Comparison of ENCODE assay signal across 20 cellular contexts in genomic region chr10:71084818-71085126, GRCh38.
DNase-seq lines count a peak whose midpoint lies in the region; ATAC-seq and TF ChIP-seq lines count a peak whose summit lies in the region.
"Had no signal": no experiment of that assay in that cellular context is flagged by ENCODE, and none has a peak within 500 bp of the region (broad histone marks: within the 10 kb centered on the region; RNA-seq: fewer than 3 reads in every experiment).

No MANE protein-coding gene starts in this region.

- H3K27me3 ChIP-seq in osteoblast (ENCODE audit: insufficient read depth, low read length) = peaks cover 14% of the 10 kb centered on the region
- H3K27me3 ChIP-seq in CD8-positive, alpha-beta memory T cell (ENCODE audit: insufficient read depth, low read length, poor library complexity, severe bottlenecking) = peaks cover 4% of the 10 kb centered on the region
- H3K27me3 ChIP-seq: Peyer's patch had no signal

- POLR2A ChIA-PET in CD8-positive, alpha-beta memory T cell (lab: Charles Lee) = no interaction called here
- POLR2A ChIA-PET in MCF 10A (lab: Yijun Ruan, JAX) = no interaction called here

- no peak overlapping the region for H3K27ac ChIP-seq in osteoblast (ENCODE audit: low read depth, low read length)
- no peak overlapping the region for H3K27ac ChIP-seq in CD8-positive, alpha-beta memory T cell (ENCODE audit: low read depth, low read length)
- H3K27ac ChIP-seq: C4-2B, Peyer's patch had no signal

- intact Hi-C loops in MCF 10A (cut with micrococcal nuclease) = no loop called here

- H3K9me3 Mint-ChIP-seq in CD8-positive, alpha-beta memory T cell = no peaks in the 10 kb centered on the region
- no peaks in the 10 kb centered on the region for H3K9me3 Mint-ChIP-seq in MCF 10A (ENCODE audit: unreplicated experiment)
- H3K9me3 Mint-ChIP-seq: GM23338 had no signal

- H2AFZ ChIP-seq in osteoblast (ENCODE audit: low read length) = no peak overlapping the region
- H2AFZ ChIP-seq: GM23338 had no signal

- no peaks in the 10 kb centered on the region for H3K4me1 Mint-ChIP-seq in CD8-positive, alpha-beta memory T cell
- H3K4me1 Mint-ChIP-seq in MCF 10A (ENCODE audit: insufficient read depth, unreplicated experiment) = no peaks in the 10 kb centered on the region

- no peak for TF ChIP-seq CTCF in GM13976 (IDR thresholded peaks at IDR 0.05; ENCODE audit: borderline replicate concordance, control extremely low read depth, extremely low read depth, insufficient read depth, missing control alignments)
- TF ChIP-seq CTCF in osteoblast (IDR thresholded peaks at IDR 0.05; ENCODE audit: extremely low read depth, low read depth, low read length) = no peak
- TF ChIP-seq CTCF in MCF 10A (IDR thresholded peaks at IDR 0.05; ENCODE audit: unreplicated experiment) = no peak

- no peaks in the 10 kb centered on the region for H3K9me3 ChIP-seq in osteoblast (ENCODE audit: low read depth, low read length)
- H3K9me3 ChIP-seq in CD8-positive, alpha-beta memory T cell (ENCODE audit: low read length) = no peaks in the 10 kb centered on the region
- H3K9me3 ChIP-seq: Peyer's patch had no signal

- no peaks in the 10 kb centered on the region for H3K4me1 ChIP-seq in osteoblast (ENCODE audit: insufficient read depth, low read length)
- H3K4me1 ChIP-seq in CD8-positive, alpha-beta memory T cell (ENCODE audit: insufficient read depth, low read length) = no peaks in the 10 kb centered on the region
- H3K4me1 ChIP-seq: Peyer's patch had no signal

- no peak overlapping the region for H3K4me3 ChIP-seq in osteoblast (ENCODE audit: insufficient read depth, low read length)
- no peak overlapping the region for H3K4me3 ChIP-seq in CD8-positive, alpha-beta memory T cell (ENCODE audit: low read length)
- H3K4me3 ChIP-seq: GM23338, Peyer's patch had no signal

- H3K36me3 ChIP-seq in osteoblast (ENCODE audit: insufficient read depth, low read length) = no peaks in the 10 kb centered on the region
- no peaks in the 10 kb centered on the region for H3K36me3 ChIP-seq in CD8-positive, alpha-beta memory T cell (ENCODE audit: insufficient read depth, low read length)
- H3K36me3 ChIP-seq: Peyer's patch had no signal

- H4K20me1 ChIP-seq in osteoblast (ENCODE audit: insufficient read depth, low read length) = no peaks in the 10 kb centered on the region

- no peak overlapping the region for H3K4me3 Mint-ChIP-seq in CD8-positive, alpha-beta memory T cell
- no peak overlapping the region for H3K4me3 Mint-ChIP-seq in MCF 10A (ENCODE audit: unreplicated experiment)
- H3K4me3 Mint-ChIP-seq: GM23338 had no signal

- H3K36me3 Mint-ChIP-seq in CD8-positive, alpha-beta memory T cell = no peaks in the 10 kb centered on the region
- H3K36me3 Mint-ChIP-seq in MCF 10A (ENCODE audit: insufficient read depth, unreplicated experiment) = no peaks in the 10 kb centered on the region

- no peaks in the 10 kb centered on the region for H3K79me2 ChIP-seq in osteoblast (ENCODE audit: insufficient read depth, low read length)

- in situ Hi-C loops in GM13976 (cut with MboI; ENCODE audit: low sequenced_read_pairs, unreplicated experiment) = no loop called here

- CTCF ChIA-PET in CD8-positive, alpha-beta memory T cell (lab: Charles Lee) = no interaction called here
- CTCF ChIA-PET in MCF 10A (lab: Yijun Ruan, JAX) = no interaction called here

- no peak overlapping the region for H3K4me2 ChIP-seq in osteoblast (ENCODE audit: insufficient read depth, low read length)
- H3K4me2 ChIP-seq: GM23338 had no signal

- peaks cover 5 to 8% of the 10 kb centered on the region in 2 donors for H3K27me3 Mint-ChIP-seq in CD8-positive, alpha-beta memory T cell
- peaks cover 24% of the 10 kb centered on the region for H3K27me3 Mint-ChIP-seq in MCF 10A (ENCODE audit: insufficient read depth, unreplicated experiment)

- BruUV-seq in MCF 10A (replicated peaks; lab: Mats Ljungman, UMichigan) = no TSS peak

- no peak for ATAC-seq in HG02885 (IDR thresholded peaks at IDR 0.05; ENCODE audit: poor library complexity, unreplicated experiment)
- ATAC-seq: HepG2 had no signal

- no peak overlapping the region for H3K27ac Mint-ChIP-seq in CD8-positive, alpha-beta memory T cell
- H3K27ac Mint-ChIP-seq in MCF 10A (ENCODE audit: low read depth, unreplicated experiment) = no peak overlapping the region
- H3K27ac Mint-ChIP-seq: GM23338 had no signal

- DNase-seq in 8988T (peak; percentile 6), GM13976 (ENCODE audit: low spot score) (peak; percentile 8), epidermal melanocyte (ENCODE audit: insufficient read length, low spot score) (peak; percentile 11), osteoblast (ENCODE audit: insufficient read length, low spot score, missing footprints) (peak; percentile 5), SHP77 (lab: John Stamatoyannopoulos, UW) (no peak), MCF 10A (ENCODE audit: unreplicated experiment) (no peak)
- DNase-seq in CD8-positive, alpha-beta memory T cell = no peak
- DNase-seq: GF-D8; HCEC 1CT; KG1; MV-4-11; NCI-H187; NCI-H2107; NCI-H510A; NK-92 treated with Interleukin-12 subunit alpha and Interleukin-12 subunit beta, amount 100 ng/mL, for 24 hours had no signal

Comparison
In these comparisons a context has a peak if more than half of its experiments do, and no peak if none do; other contexts are left out.
1. DNase-seq: peak in 8988T (single experiment), GM13976 (single experiment), epidermal melanocyte (single experiment) and osteoblast (single experiment); none in CD8-positive, alpha-beta memory T cell (0 of 5), SHP77 (0 of 2) and MCF 10A (single experiment).